Comparison of ENCODE assay signal across 2 cellular contexts in genomic region chr5:111133436-111133751, GRCh38.
TF ChIP-seq lines count a peak whose summit lies in the region.

No MANE protein-coding gene starts in this region.

TF ChIP-seq in HCT116, 20 proteins besides CTCF, POLR2A, EP300 and RAD21:
- TF ChIP-seq ZFX (IDR thresholded peaks at IDR 0.05) (no peak), CBX3 (IDR thresholded peaks at IDR 0.05; ENCODE audit: low read depth) (no peak), ZNF274 (IDR thresholded peaks at IDR 0.05; ENCODE audit: low read depth, low read length) (no peak)

TF ChIP-seq in GM12878, 131 proteins besides CTCF, POLR2A, EP300 and RAD21:
- TF ChIP-seq BCL11A (IDR thresholded peaks at IDR 0.05; ENCODE audit: low read depth, low read length) (no peak), EED (IDR thresholded peaks at IDR 0.05; ENCODE audit: low read depth) (0 out of 2 replicates have a peak, but pooled peaks have one; percentile 16), RBBP5 (conservative IDR thresholded peaks at IDR 0.05) (no peak)
